11 cellular contexts compared by ENCODE assay signal in genomic region chr17:36183811-36184765, GRCh38. TPM values are rescaled to one million over a fixed set of nuclear protein-coding genes. Genes with fewer than 3 reads are reported as not detected.
DNase-seq lines count a peak whose midpoint lies in the region; ATAC-seq and TF ChIP-seq lines count a peak whose summit lies in the region.
"Had no signal": no experiment of that assay in that cellular context is flagged by ENCODE, and none has a peak within 500 bp of the region (broad histone marks: within the 10 kb centered on the region; RNA-seq: fewer than 3 reads in every experiment).

No MANE protein-coding gene starts in this region.

- H3K27me3 ChIP-seq in lower lobe of right lung (ENCODE audit: low read depth) (peaks cover 10% of the 10 kb centered on the region), stomach smooth muscle (ENCODE audit: control insufficient read depth in 1 of 2, insufficient read depth in 2 of 2, low read length in 2 of 2) (peaks cover 6 to 16% of the 10 kb centered on the region in 2 donors)

- H3K27ac ChIP-seq in lower lobe of right lung, result peak overlapping the region; percentile 76
- H3K27ac ChIP-seq in stomach smooth muscle (ENCODE audit: low read length), result no peak overlapping the region

- no peaks in the 10 kb centered on the region for H3K9me3 Mint-ChIP-seq in MCF 10A (ENCODE audit: unreplicated experiment)

- no TSS peak for BruUV-seq in MCF 10A (replicated peaks; lab: Mats Ljungman, UMichigan)

- no peaks in the 10 kb centered on the region for H3K36me3 Mint-ChIP-seq in MCF 10A (ENCODE audit: insufficient read depth, unreplicated experiment)

- H3K4me3 Mint-ChIP-seq in MCF 10A (ENCODE audit: unreplicated experiment), result peak overlapping the region; percentile 56

- no peaks in the 10 kb centered on the region for H3K4me1 Mint-ChIP-seq in MCF 10A (ENCODE audit: insufficient read depth, unreplicated experiment)

- H3K27me3 Mint-ChIP-seq in MCF 10A (ENCODE audit: insufficient read depth, unreplicated experiment), result peaks cover 73% of the 10 kb centered on the region

- CTCF ChIA-PET in MCF 10A (lab: Yijun Ruan, JAX), result interaction anchor here (0.7 to 1.7 kb wide), 4 partner anchors 18 to 215 kb away, joined by 3 to 9 read pairs (median 4); no protein-coding TSS in a partner anchor

- peak; percentile 30 for DNase-seq in NOMO-1 treated with dmso at 0.1 percent for 144 hours (lab: John Stamatoyannopoulos, UW; ENCODE audit: unreplicated experiment)
- no peak for DNase-seq in NOMO-1 treated with DMSO at 0.1 percent for 48 hours (lab: John Stamatoyannopoulos, UW; ENCODE audit: unreplicated experiment)
- DNase-seq in MCF 10A (ENCODE audit: unreplicated experiment), result no peak
- DNase-seq in lower lobe of right lung, result no peak
- DNase-seq in AG20443 (ENCODE audit: low spot score), result no peak
- no peak for DNase-seq in dermis blood vessel endothelial cell
- DNase-seq: activated effector memory CD4-positive, alpha-beta T cell treated with anti-CD3 and anti-CD28 coated beads, Interleukin-2, amount 50 U/mL, for 16 hours; SHP77 treated with DMSO at 0.1 percent for 48 hours had no signal

- POLR2A ChIA-PET in MCF 10A (lab: Yijun Ruan, JAX), result interaction anchor here (0.6 to 1.2 kb wide), 5 partner anchors 51 to 296 kb away, joined by 3 to 5 read pairs (median 3); no protein-coding TSS in a partner anchor

- H3K9me3 ChIP-seq in lower lobe of right lung, result no peaks in the 10 kb centered on the region
- H3K9me3 ChIP-seq in stomach smooth muscle (ENCODE audit: control insufficient read depth in 2 of 2, low read length in 2 of 2), result no peaks in the 10 kb centered on the region

- intact Hi-C loops in MCF 10A (cut with micrococcal nuclease) (loop anchor here (10.0 kb wide), 1 partner anchor 69 kb away; no protein-coding TSS in a partner anchor), lower lobe of right lung (cut with DNase I) (no loop called here)

- H3K9ac ChIP-seq in stomach smooth muscle (ENCODE audit: low read length in 2 of 2), result peak overlapping the region; percentile 29 to 57

- H3K4me3 ChIP-seq in lower lobe of right lung (peak overlapping the region; percentile 60), stomach smooth muscle (ENCODE audit: low read length in 2 of 2) (peak overlapping the region; percentile 43 to 77)

- H3K36me3 ChIP-seq in lower lobe of right lung (no peaks in the 10 kb centered on the region), stomach smooth muscle (ENCODE audit: control insufficient read depth in 2 of 2, insufficient read depth in 2 of 2, low read length in 2 of 2) (no peaks in the 10 kb centered on the region)

- TF ChIP-seq CTCF in MCF 10A (IDR thresholded peaks at IDR 0.05; ENCODE audit: unreplicated experiment) (no peak), lower lobe of right lung (IDR thresholded peaks at IDR 0.05) (no peak)

- ATAC-seq in lower lobe of right lung, result peak in 1 of 2 donors; percentile 4
- ATAC-seq in HG02938 (IDR thresholded peaks at IDR 0.05; ENCODE audit: unreplicated experiment), result no peak

- H3K27ac Mint-ChIP-seq in MCF 10A (ENCODE audit: low read depth, unreplicated experiment), result no peak overlapping the region

- H3K4me1 ChIP-seq in lower lobe of right lung, result no peaks in the 10 kb centered on the region
- peaks cover 15% of the 10 kb centered on the region for H3K4me1 ChIP-seq in stomach smooth muscle (ENCODE audit: control insufficient read depth, insufficient read depth, low read length)

RNA-seq across cellular contexts. Expression of gene TBC1D3B, which starts 7.7 kb away (rescaled TPM):
- 12.5 and 14.9 TPM in 2 replicates for total RNA-seq in MCF 10A (2022)
- total RNA-seq in lower lobe of right lung, result 11.1 TPM
- 0.85 and 1.6 TPM in 2 replicates for total RNA-seq in dermis blood vessel endothelial cell

RNA-seq across cellular contexts. Expression of gene CCL3L1, which starts 12.5 kb away (rescaled TPM):
- not detected in 2 replicates for total RNA-seq in MCF 10A (2022)
- total RNA-seq in lower lobe of right lung, result 1.6 TPM
- total RNA-seq in dermis blood vessel endothelial cell, result not detected in 2 replicates

RNA-seq across cellular contexts. Expression of gene CCL4L2, which starts 26.8 kb away (rescaled TPM):
- not detected in 2 replicates for total RNA-seq in MCF 10A (2022)
- 2.6 TPM for total RNA-seq in lower lobe of right lung
- total RNA-seq in dermis blood vessel endothelial cell, result not detected in 2 replicates
- total RNA-seq: subcutaneous adipose tissue had no signal
